Comparison of ENCODE assay signal across 24 cellular contexts in genomic region chr1:219374636-219375035, GRCh38.
A peak's percentile ranks its signal among the peaks of the same experiment; 100 is the strongest.
DNase-seq lines count a peak whose midpoint lies in the region; ATAC-seq, FAIRE-seq and TF ChIP-seq lines count a peak whose summit lies in the region.
"Had no signal": no experiment of that assay in that cellular context is flagged by ENCODE, and none has a peak within 500 bp of the region (broad histone marks: within the 10 kb centered on the region; RNA-seq: fewer than 3 reads in every experiment).

No MANE protein-coding gene starts in this region.

- no peak overlapping the region for H3K27ac ChIP-seq in fibroblast of lung (ENCODE audit: insufficient read depth, low read length)
- no peak overlapping the region for H3K27ac ChIP-seq in left lung
- H3K27ac ChIP-seq: GM23248, HL-60, SJSA1 had no signal

- H3K27me3 ChIP-seq in fibroblast of lung (ENCODE audit: control insufficient read depth, insufficient read depth, low read length) (no peaks in the 10 kb centered on the region), left lung (no peaks in the 10 kb centered on the region)
- H3K27me3 ChIP-seq: SJSA1 had no signal

- H3K4me3 Mint-ChIP-seq in WTC11 (no peak overlapping the region), neural crest cell (no peak overlapping the region)

- H3K27me3 Mint-ChIP-seq in WTC11 (ENCODE audit: low read depth) (no peaks in the 10 kb centered on the region), neural crest cell (ENCODE audit: low read depth) (no peaks in the 10 kb centered on the region)

- peaks cover 16% of the 10 kb centered on the region for H3K4me1 Mint-ChIP-seq in WTC11
- H3K4me1 Mint-ChIP-seq in neural crest cell = peaks cover 2% of the 10 kb centered on the region

- ATAC-seq in WTC11 = peak; percentile 47
- ATAC-seq in left lung = no peak
- ATAC-seq in HG02852 (IDR thresholded peaks at IDR 0.05; ENCODE audit: unreplicated experiment) = no peak
- ATAC-seq: HCT116 had no signal

- no peaks in the 10 kb centered on the region for H3K36me3 Mint-ChIP-seq in WTC11
- no peaks in the 10 kb centered on the region for H3K36me3 Mint-ChIP-seq in neural crest cell (ENCODE audit: low read depth)

- no peaks in the 10 kb centered on the region for H3K4me1 ChIP-seq in fibroblast of lung (ENCODE audit: control insufficient read depth, extremely low read depth, insufficient read depth, low read length)
- H3K4me1 ChIP-seq in left lung = no peaks in the 10 kb centered on the region
- H3K4me1 ChIP-seq: SJSA1 had no signal

- POLR2A ChIA-PET in WTC11 (lab: Charles Lee) = no interaction called here

- H2AFZ ChIP-seq in fibroblast of lung (ENCODE audit: low read length) = no peak overlapping the region
- H2AFZ ChIP-seq: GM23248 had no signal

- H3K27ac Mint-ChIP-seq in WTC11 (peak overlapping the region; percentile 20; the same call in 1 of the 2 replicates), neural crest cell (ENCODE audit: unreplicated experiment) (peak overlapping the region; percentile 68)

- H3K9me3 ChIP-seq in fibroblast of lung (ENCODE audit: control insufficient read depth, insufficient read depth, low read depth, low read length) = no peaks in the 10 kb centered on the region
- no peaks in the 10 kb centered on the region for H3K9me3 ChIP-seq in left lung
- H3K9me3 ChIP-seq: SJSA1 had no signal

- CTCF ChIA-PET in WTC11 (lab: Charles Lee) = interaction anchor here (1.0 to 3.3 kb wide), 2 partner anchors 11 to 41 kb away, joined by 6 to 19 read pairs; no protein-coding TSS in a partner anchor

- H3K9ac ChIP-seq in fibroblast of lung (ENCODE audit: insufficient read depth, low read length) = no peak overlapping the region
- H3K9ac ChIP-seq: GM23248 had no signal

- intact Hi-C loops in left lung (cut with DNase I) = no loop called here

- DNase-seq in D721Med (ENCODE audit: insufficient read length, low spot score) = no peak
- no peak for DNase-seq in WTC11 (ENCODE audit: low spot score)
- peak; percentile 57 to 63 for DNase-seq in fibroblast of lung (ENCODE audit: low read depth in 2 of 2)
- DNase-seq in neural crest cell (ENCODE audit: low read depth, low spot score) = no peak
- DNase-seq in T-helper 2 cell = no peak
- no peak for DNase-seq in activated naive CD4-positive, alpha-beta T cell (lab: John Stamatoyannopoulos, UW)
- DNase-seq in left lung = no peak
- DNase-seq: 8988T, ACHN, GM23248, Karpas-422, NCI-H1092, NCI-H1417 treated with DMSO at 0.1 percent for 48 hours, NCI-H1694 treated with DMSO at 0.1 percent for 48 hours, NCI-H2081, NCI-H2227 treated with DMSO at 0.1 percent for 48 hours, NCI-H526 treated with DMSO at 0.1 percent for 48 hours, Right ventricle myocardium superior, RPMI8226 had no signal

- H3K4me3 ChIP-seq in fibroblast of lung (replicated peaks in 1 of 4; ENCODE audit: control extremely low read depth in 1 of 4, insufficient read depth in 1 of 4, low read depth in 3 of 4, low read length in 4 of 4) (no peak overlapping the region), left lung (no peak overlapping the region)
- H3K4me3 ChIP-seq: GM23248, SJSA1 had no signal

- no peak for TF ChIP-seq CTCF in D721Med (IDR thresholded peaks at IDR 0.05; ENCODE audit: insufficient read depth, missing control alignments)
- TF ChIP-seq CTCF in WTC11 (IDR thresholded peaks at IDR 0.05) = no peak
- no peak for TF ChIP-seq CTCF in fibroblast of lung (conservative IDR thresholded peaks at IDR 0.05 in 1 of 2, IDR thresholded peaks at IDR 0.05 in 1 of 2; ENCODE audit: low read depth in 1 of 2, low read length in 2 of 2)
- no peak for TF ChIP-seq CTCF in neural crest cell (conservative IDR thresholded peaks at IDR 0.05)
- no peak for TF ChIP-seq CTCF in left lung (IDR thresholded peaks at IDR 0.05)

- peak; percentile 6 for FAIRE-seq in D721Med (lab: Jason Lieb, UNC)
- FAIRE-seq: GM18507 had no signal

- H4K20me1 ChIP-seq in fibroblast of lung (ENCODE audit: control insufficient read depth, extremely low read depth, insufficient read depth, low read length) = no peaks in the 10 kb centered on the region

- no peaks in the 10 kb centered on the region for H3K36me3 ChIP-seq in fibroblast of lung (ENCODE audit: control insufficient read depth, insufficient read depth, low read length)
- no peaks in the 10 kb centered on the region for H3K36me3 ChIP-seq in left lung
- H3K36me3 ChIP-seq: SJSA1 had no signal

- H3K4me2 ChIP-seq in fibroblast of lung (ENCODE audit: extremely low read depth, insufficient read depth, low read length) = peak overlapping the region; percentile 8

- no peaks in the 10 kb centered on the region for H3K79me2 ChIP-seq in fibroblast of lung (ENCODE audit: control insufficient read depth, insufficient read depth, low read length)

- no peaks in the 10 kb centered on the region for H3K9me3 Mint-ChIP-seq in WTC11
- H3K9me3 Mint-ChIP-seq in neural crest cell = peaks cover 2% of the 10 kb centered on the region

TF ChIP-seq in WTC11, 78 proteins besides CTCF, POLR2A, EP300 and RAD21:
- TF ChIP-seq TEAD1 (CRISPR knock-in tag; IDR thresholded peaks at IDR 0.05) = no peak
- TF ChIP-seq ZNF121 (CRISPR knock-in tag; IDR thresholded peaks at IDR 0.05) = no peak
- TF ChIP-seq, protein P1, sequence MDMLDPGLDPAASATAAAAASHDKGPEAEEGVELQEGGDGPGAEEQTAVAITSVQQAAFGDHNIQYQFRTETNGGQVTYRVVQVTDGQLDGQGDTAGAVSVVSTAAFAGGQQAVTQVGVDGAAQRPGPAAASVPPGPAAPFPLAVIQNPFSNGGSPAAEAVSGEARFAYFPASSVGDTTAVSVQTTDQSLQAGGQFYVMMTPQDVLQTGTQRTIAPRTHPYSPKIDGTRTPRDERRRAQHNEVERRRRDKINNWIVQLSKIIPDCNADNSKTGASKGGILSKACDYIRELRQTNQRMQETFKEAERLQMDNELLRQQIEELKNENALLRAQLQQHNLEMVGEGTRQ (CRISPR knock-in tag; IDR thresholded peaks at IDR 0.05) = no peak
- TF ChIP-seq GRHL2 (CRISPR knock-in tag; IDR thresholded peaks at IDR 0.05; ENCODE audit: insufficient replicate concordance, severe bottlenecking) = no peak

Comparison
In these comparisons a context has a peak if more than half of its experiments do, and no peak if none do; other contexts are left out.
1. DNase-seq: peak in fibroblast of lung (2 of 2); none in D721Med (single experiment), WTC11 (single experiment), neural crest cell (single experiment), T-helper 2 cell (0 of 5), activated naive CD4-positive, alpha-beta T cell (0 of 4) and left lung (0 of 2).